ENCODE assay signal across 23 cellular contexts in the genomic region with DNA sequence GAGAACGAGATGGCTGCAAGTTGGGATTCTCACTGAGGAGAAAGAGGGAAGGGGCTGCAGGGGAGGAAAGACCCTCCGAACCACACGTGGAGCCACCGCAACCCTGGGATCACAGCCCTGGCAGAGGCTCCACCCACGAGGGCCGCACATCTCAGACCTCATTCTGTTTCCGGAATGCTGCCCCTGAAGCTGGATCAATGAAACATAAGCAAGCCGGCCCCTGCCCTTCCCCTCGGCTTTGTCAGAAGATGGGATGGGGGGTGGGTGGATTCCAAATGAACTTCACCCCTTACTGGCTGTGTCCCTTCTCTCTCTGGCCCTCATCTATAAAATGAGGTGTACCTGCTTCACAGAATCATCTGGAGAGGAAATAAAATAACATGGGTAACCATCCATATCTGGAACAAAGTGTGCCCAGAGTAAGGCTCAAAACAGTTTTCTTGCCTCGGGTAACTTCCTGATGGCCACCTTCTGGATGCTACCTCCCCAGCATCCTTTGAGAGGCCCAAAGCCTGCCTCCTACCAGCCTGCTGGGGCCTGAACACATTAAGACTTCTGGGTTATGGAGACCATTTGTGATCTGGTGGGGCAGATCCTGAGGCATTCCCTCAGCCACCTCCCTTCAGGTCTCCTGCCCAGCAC. TPM values are rescaled to one million over a fixed set of nuclear protein-coding genes. Genes with fewer than 3 reads are reported as not detected.
DNase-seq lines count a peak whose midpoint lies in the region; ATAC-seq and TF ChIP-seq lines count a peak whose summit lies in the region.
"Had no signal": no experiment of that assay in that cellular context is flagged by ENCODE, and none has a peak within 500 bp of the region (broad histone marks: within the 10 kb centered on the region; RNA-seq: fewer than 3 reads in every experiment).

No MANE protein-coding gene starts in this region.

- POLR2A ChIA-PET in IMR-90 (lab: Charles Lee; ENCODE audit: unreplicated experiment): no interaction called here

- no peaks in the 10 kb centered on the region for H3K9me3 Mint-ChIP-seq in activated T-cell treated with anti-CD3 and anti-CD28 coated beads, Interleukin-2, amount 50 U/mL, for 72 hours
- H3K9me3 Mint-ChIP-seq: activated naive CD4-positive, alpha-beta T cell treated with anti-CD3 and anti-CD28 coated beads, Interleukin-2, amount 50 U/mL, for 24 hours; activated T-helper 17 cell treated with anti-CD3 and anti-CD28 coated beads, Interleukin-2, amount 50 U/mL, for 72 hours; effector memory CD8-positive, alpha-beta T cell; nephron; T-cell had no signal

- H2BK20ac ChIP-seq in IMR-90 (ENCODE audit: low read depth, low read length): peak overlapping the region; percentile 15; the same call in 1 of the 2 replicates

- peak overlapping the region; percentile 28 for H2AK9ac ChIP-seq in IMR-90 (replicated peaks; ENCODE audit: low read depth, low read length, poor library complexity)

- CTCF ChIA-PET in IMR-90 (lab: Yijun Ruan, JAX): interaction anchor here (0.7 to 2.8 kb wide), 6 partner anchors 10 to 119 kb away, joined by 3 to 15 read pairs (median 4); no protein-coding TSS in a partner anchor

- no peak overlapping the region for H3K9ac ChIP-seq in IMR-90 (ENCODE audit: low read depth, low read length)

- H2BK15ac ChIP-seq in IMR-90 (ENCODE audit: low read depth, low read length): no peak overlapping the region

- H3K56ac ChIP-seq in IMR-90 (ENCODE audit: extremely low read depth, insufficient read depth, low read length): no peak overlapping the region

- H3K4ac ChIP-seq in IMR-90 (ENCODE audit: low read depth, low read length): peak overlapping the region; percentile 98; the same call in 1 of the 2 replicates

- no peaks in the 10 kb centered on the region for H3K27me3 ChIP-seq in IMR-90 (ENCODE audit: control insufficient read depth, insufficient read depth, low read length)
- H3K27me3 ChIP-seq in esophagus squamous epithelium: no peaks in the 10 kb centered on the region
- no peaks in the 10 kb centered on the region for H3K27me3 ChIP-seq in tibial artery
- H3K27me3 ChIP-seq: ovary had no signal

- H3K79me1 ChIP-seq in IMR-90 (ENCODE audit: low read depth in 1 of 2, low read length in 2 of 2): peaks cover 5 to 9% of the 10 kb centered on the region in 2 experiments; a peak in 2 of 4 replicates

- H3K9me1 ChIP-seq in IMR-90 (ENCODE audit: insufficient read depth, low read length): peaks cover 15% of the 10 kb centered on the region

- no peak for TF ChIP-seq POLR2A in IMR-90 (IDR thresholded peaks at IDR 0.05; ENCODE audit: low read depth, low read length)
- TF ChIP-seq POLR2A in esophagus squamous epithelium (IDR thresholded peaks at IDR 0.05): no peak

- no TSS peak for BruUV-seq in IMR-90 (replicated peaks; lab: Mats Ljungman, UMichigan)

- H3K4me1 ChIP-seq in IMR-90 (ENCODE audit: control insufficient read depth, insufficient read depth, low read length): peaks cover 23% of the 10 kb centered on the region
- peaks cover 38 to 89% (median 41%) of the 10 kb centered on the region in 3 donors for H3K4me1 ChIP-seq in esophagus squamous epithelium
- peaks cover 0 to 49% (median 45%) of the 10 kb centered on the region in 4 donors for H3K4me1 ChIP-seq in tibial artery

- no peaks in the 10 kb centered on the region for H4K20me1 ChIP-seq in IMR-90 (ENCODE audit: insufficient read depth, low read length)

- no peak overlapping the region for H2BK5ac ChIP-seq in IMR-90 (ENCODE audit: low read depth, low read length, poor library complexity, severe bottlenecking)

- H3K23ac ChIP-seq in IMR-90 (ENCODE audit: low read depth, low read length): no peak overlapping the region

- no peak overlapping the region for H3K18ac ChIP-seq in IMR-90 (ENCODE audit: low read depth, low read length)

- H2AFZ ChIP-seq in IMR-90 (replicated peaks; ENCODE audit: low read length, poor library complexity): peak overlapping the region; percentile 82

- peak overlapping the region; percentile 59 for H2AK5ac ChIP-seq in IMR-90 (ENCODE audit: low read depth, low read length)

- no peak overlapping the region for H3K14ac ChIP-seq in IMR-90 (replicated peaks; ENCODE audit: low read depth, low read length)

- H3K36me3 Mint-ChIP-seq in activated T-cell treated with anti-CD3 and anti-CD28 coated beads, Interleukin-2, amount 50 U/mL, for 72 hours (ENCODE audit: insufficient read depth in 2 of 2): no peaks in the 10 kb centered on the region
- H3K36me3 Mint-ChIP-seq: activated naive CD4-positive, alpha-beta T cell treated with anti-CD3 and anti-CD28 coated beads, Interleukin-2, amount 50 U/mL, for 24 hours; T-cell had no signal

- no peak for ATAC-seq in IMR-90 (ENCODE audit: low read depth)
- ATAC-seq in activated T-cell treated with anti-CD3 and anti-CD28 coated beads, Interleukin-2, amount 50 U/mL, for 72 hours (replicated peaks in 1 of 2): no peak

- no peak overlapping the region for H4K91ac ChIP-seq in IMR-90 (ENCODE audit: insufficient read depth, low read depth, low read length)

- H3K4me3 ChIP-seq in IMR-90 (ENCODE audit: insufficient read depth, low read depth, low read length) (no peak overlapping the region), esophagus squamous epithelium (no peak overlapping the region), tibial artery (no peak overlapping the region)
- H3K4me3 ChIP-seq: HAP-1, ovary had no signal

- TF ChIP-seq CTCF in IMR-90 (conservative IDR thresholded peaks at IDR 0.05; ENCODE audit: low read depth, low read length): no peak
- TF ChIP-seq CTCF in esophagus squamous epithelium (IDR thresholded peaks at IDR 0.05): no peak
- no peak for TF ChIP-seq CTCF in tibial artery (IDR thresholded peaks at IDR 0.05)

- intact Hi-C loops in IMR-90 (cut with micrococcal nuclease) (no loop called here), esophagus squamous epithelium (cut with DNase I) (no loop called here), tibial artery (cut with DNase I; ENCODE audit: low total_unique reads) (no loop called here)

- H3K27ac ChIP-seq in IMR-90 (ENCODE audit: insufficient read depth, low read length): no peak overlapping the region
- H3K27ac ChIP-seq in esophagus squamous epithelium: peak overlapping the region in 3 of 4 donors; percentile 59 to 95 (median 83)
- peak overlapping the region; percentile 90 for H3K27ac ChIP-seq in tibial artery
- H3K27ac ChIP-seq: ovary had no signal

- H4K8ac ChIP-seq in IMR-90 (ENCODE audit: low read depth in 2 of 2, low read length in 2 of 2): peak overlapping the region in 1 of 2 experiments; percentile 86; a peak in 1 of 4 replicates

- in situ Hi-C loops in IMR-90 (cut with MboI; ENCODE audit: low sequenced_read_pairs): no loop called here

- no peaks in the 10 kb centered on the region for H3K4me1 Mint-ChIP-seq in activated T-cell treated with anti-CD3 and anti-CD28 coated beads, Interleukin-2, amount 50 U/mL, for 72 hours (ENCODE audit: low read depth)
- H3K4me1 Mint-ChIP-seq: activated naive CD4-positive, alpha-beta T cell treated with anti-CD3 and anti-CD28 coated beads, Interleukin-2, amount 50 U/mL, for 24 hours; activated T-helper 17 cell treated with anti-CD3 and anti-CD28 coated beads, Interleukin-2, amount 50 U/mL, for 72 hours had no signal

- H3K4me3 Mint-ChIP-seq in activated T-cell treated with anti-CD3 and anti-CD28 coated beads, Interleukin-2, amount 50 U/mL, for 72 hours: no peak overlapping the region
- H3K4me3 Mint-ChIP-seq: activated naive CD4-positive, alpha-beta T cell treated with anti-CD3 and anti-CD28 coated beads, Interleukin-2, amount 50 U/mL, for 24 hours; activated T-helper 17 cell treated with anti-CD3 and anti-CD28 coated beads, Interleukin-2, amount 50 U/mL, for 72 hours; effector memory CD8-positive, alpha-beta T cell; nephron; T-cell had no signal

- no peak for DNase-seq in IMR-90
- DNase-seq in esophagus squamous epithelium (lab: John Stamatoyannopoulos, UW): no peak
- no peak for DNase-seq in tibial artery
- DNase-seq in activated T-cell treated with anti-CD3 and anti-CD28 coated beads, Interleukin-2, amount 50 U/mL, for 72 hours: no peak
- no peak for DNase-seq in anterior cingulate cortex (lab: John Stamatoyannopoulos, UW)
- DNase-seq in DMS 273 treated with DMSO at 0.1 percent for 48 hours (lab: John Stamatoyannopoulos, UW): no peak
- DNase-seq: NCI-H2029, NCI-H526 treated with DMSO at 0.1 percent for 48 hours had no signal

- H4K5ac ChIP-seq in IMR-90 (ENCODE audit: low read depth, low read length): no peak overlapping the region

- no peak for TF ChIP-seq RAD21 in IMR-90 (IDR thresholded peaks at IDR 0.05; ENCODE audit: low read length)

- H3K36me3 ChIP-seq in IMR-90 (ENCODE audit: control insufficient read depth, insufficient read depth, low read length) (no peaks in the 10 kb centered on the region), esophagus squamous epithelium (no peaks in the 10 kb centered on the region), tibial artery (no peaks in the 10 kb centered on the region)
- H3K36me3 ChIP-seq: HAP-1, ovary had no signal

- no peaks in the 10 kb centered on the region for H3K9me3 ChIP-seq in IMR-90 (ENCODE audit: control insufficient read depth, insufficient read depth, low read length)
- H3K9me3 ChIP-seq in esophagus squamous epithelium: no peaks in the 10 kb centered on the region
- no peaks in the 10 kb centered on the region for H3K9me3 ChIP-seq in tibial artery
- H3K9me3 ChIP-seq: HAP-1, ovary had no signal

- no peaks in the 10 kb centered on the region for H3K27me3 Mint-ChIP-seq in activated T-cell treated with anti-CD3 and anti-CD28 coated beads, Interleukin-2, amount 50 U/mL, for 72 hours (ENCODE audit: low read depth)
- H3K27me3 Mint-ChIP-seq: activated naive CD4-positive, alpha-beta T cell treated with anti-CD3 and anti-CD28 coated beads, Interleukin-2, amount 50 U/mL, for 24 hours; activated T-helper 17 cell treated with anti-CD3 and anti-CD28 coated beads, Interleukin-2, amount 50 U/mL, for 72 hours; effector memory CD8-positive, alpha-beta T cell; T-cell had no signal

- dilution Hi-C loops in IMR-90 (cut with HindIII; ENCODE audit: low sequenced_read_pairs, unreplicated experiment): no loop called here

- H3K4me2 ChIP-seq in IMR-90 (ENCODE audit: low read depth, low read length): no peak overlapping the region

- WGBS in IMR-90 (ENCODE audit: extremely low coverage in 2 of 2, insufficient read length in 1 of 2), 2 experiments: 82% methylated on average over 4 of the region's 10 CpGs; no CpG with 5 or more reads in 1 of the 2 experiments
- WGBS in esophagus squamous epithelium, 2 donors: 75% methylated on average over 2 of the region's 10 CpGs

- H2BK120ac ChIP-seq in IMR-90 (ENCODE audit: low read depth, low read length): peak overlapping the region; percentile 94; the same call in 1 of the 2 replicates

- no peak overlapping the region for H3K27ac Mint-ChIP-seq in activated T-cell treated with anti-CD3 and anti-CD28 coated beads, Interleukin-2, amount 50 U/mL, for 72 hours
- H3K27ac Mint-ChIP-seq: activated naive CD4-positive, alpha-beta T cell treated with anti-CD3 and anti-CD28 coated beads, Interleukin-2, amount 50 U/mL, for 24 hours; activated T-helper 17 cell treated with anti-CD3 and anti-CD28 coated beads, Interleukin-2, amount 50 U/mL, for 72 hours; effector memory CD8-positive, alpha-beta T cell; T-cell had no signal

RNA-seq across cellular contexts. Expression of gene CCDC9B, which starts 4.6 kb away (rescaled TPM):
- 19.7 and 30.0 TPM in 2 replicates for total RNA-seq in IMR-90 (2012; rRNA removed)
- 26.0 and 30.9 TPM in 2 replicates for polyA plus RNA-seq in IMR-90 (2012; rRNA removed)
- polyA plus RNA-seq in IMR-90 (2012; cell fraction: cytosol; rRNA removed): 7.0 and 19.7 TPM in 2 replicates
- polyA plus RNA-seq in IMR-90 (2012; cell fraction: nucleus; rRNA removed; ENCODE audit: low replicate concordance): 52.6 and 88.0 TPM in 2 replicates
- total RNA-seq in esophagus squamous epithelium: 10 to 100 TPM in 3 of 4 donors, 1 to 10 TPM in 1; 5.4 to 34.4 (median 15.0) TPM
- 1 to 10 TPM; 1.0 to 1.6 TPM for total RNA-seq in activated T-cell treated with anti-CD3 and anti-CD28 coated beads, Interleukin-2, amount 50 U/mL, for 72 hours

RNA-seq across cellular contexts. Expression of gene PHGR1, which starts 5.5 kb away (rescaled TPM):
- total RNA-seq in IMR-90 (2012; rRNA removed) (not detected in 2 replicates), esophagus squamous epithelium (not detected)
- not detected in 2 replicates for polyA plus RNA-seq in IMR-90 (2012; rRNA removed)
- not detected in 2 replicates for polyA plus RNA-seq in IMR-90 (2012; cell fraction: cytosol; rRNA removed)
- not detected in 2 replicates for polyA plus RNA-seq in IMR-90 (2012; cell fraction: nucleus; rRNA removed; ENCODE audit: low replicate concordance)
- total RNA-seq in activated T-cell treated with anti-CD3 and anti-CD28 coated beads, Interleukin-2, amount 50 U/mL, for 72 hours: not detected
- total RNA-seq: activated T-helper 17 cell treated with anti-CD3 and anti-CD28 coated beads, Interleukin-2, amount 50 U/mL, for 72 hours; bronchial epithelial cell; Calu3; kidney; M059J; renal cortical epithelial cell; RPMI7951; SK-MEL-5 had no signal
- polyA plus RNA-seq: liver had no signal

RNA-seq across cellular contexts. Expression of gene DISP2, which starts 12.7 kb away (rescaled TPM):
- total RNA-seq in IMR-90 (2012; rRNA removed) (under 0.01 and 0.36 TPM in 2 replicates), esophagus squamous epithelium (under 1 TPM in 2 of 4 donors, not detected in 2; under 0.01 TPM)
- polyA plus RNA-seq in IMR-90 (2012; rRNA removed): 0.34 and 0.42 TPM in 2 replicates
- 0.22 and 0.55 TPM in 2 replicates for polyA plus RNA-seq in IMR-90 (2012; cell fraction: cytosol; rRNA removed)
- polyA plus RNA-seq in IMR-90 (2012; cell fraction: nucleus; rRNA removed; ENCODE audit: low replicate concordance): 0.41 and 0.76 TPM in 2 replicates
- under 1 TPM; 0.19 to 0.34 TPM for total RNA-seq in activated T-cell treated with anti-CD3 and anti-CD28 coated beads, Interleukin-2, amount 50 U/mL, for 72 hours

RNA-seq across cellular contexts. Expression of gene INAFM2, which starts 21.9 kb away (rescaled TPM):
- total RNA-seq in IMR-90 (2012; rRNA removed): 10.4 and 13.1 TPM in 2 replicates
- 11.7 and 14.0 TPM in 2 replicates for polyA plus RNA-seq in IMR-90 (2012; rRNA removed)
- polyA plus RNA-seq in IMR-90 (2012; cell fraction: cytosol; rRNA removed): 4.2 and 6.0 TPM in 2 replicates
- polyA plus RNA-seq in IMR-90 (2012; cell fraction: nucleus; rRNA removed; ENCODE audit: low replicate concordance): 6.6 and 18.3 TPM in 2 replicates
- 10 to 100 TPM in 1 of 4 donors, 1 to 10 TPM in 3; 4.7 to 10.1 (median 8.1) TPM for total RNA-seq in esophagus squamous epithelium
- total RNA-seq in activated T-cell treated with anti-CD3 and anti-CD28 coated beads, Interleukin-2, amount 50 U/mL, for 72 hours: 10 to 100 TPM in 1 of 2 donors, 1 to 10 TPM in 1; 7.1 to 10.2 TPM

RNA-seq across cellular contexts. Expression of gene KNSTRN, which starts 37.2 kb away (rescaled TPM):
- total RNA-seq in IMR-90 (2012; rRNA removed) (73.5 and 73.6 TPM in 2 replicates), esophagus squamous epithelium (10 to 100 TPM; 11.3 to 22.0 (median 17.3) TPM)
- polyA plus RNA-seq in IMR-90 (2012; rRNA removed): 31.2 and 33.1 TPM in 2 replicates
- 8.8 and 11.8 TPM in 2 replicates for polyA plus RNA-seq in IMR-90 (2012; cell fraction: cytosol; rRNA removed)
- 4.1 and 22.6 TPM in 2 replicates for polyA plus RNA-seq in IMR-90 (2012; cell fraction: nucleus; rRNA removed; ENCODE audit: low replicate concordance)
- total RNA-seq in activated T-cell treated with anti-CD3 and anti-CD28 coated beads, Interleukin-2, amount 50 U/mL, for 72 hours: 10 to 100 TPM; 47.3 to 61.5 TPM
